21 cellular contexts compared by ENCODE assay signal in genomic region chr19:38105574-38105973, GRCh38.
DNase-seq lines count a peak whose midpoint lies in the region; ATAC-seq, FAIRE-seq and TF ChIP-seq lines count a peak whose summit lies in the region.
"Had no signal": no experiment of that assay in that cellular context is flagged by ENCODE, and none has a peak within 500 bp of the region (broad histone marks: within the 10 kb centered on the region; RNA-seq: fewer than 3 reads in every experiment).

No MANE protein-coding gene starts in this region.

- DNase-seq in A549 (ENCODE audit: low read depth in 1 of 2, low spot score in 1 of 2) (no peak), GM12891 (ENCODE audit: insufficient read length, low spot score) (no peak), bronchial epithelial cell (ENCODE audit: low read depth) (no peak), nephron progenitor cell (no peak), MCF 10A (ENCODE audit: unreplicated experiment) (no peak), aorta (no peak)
- no peak for DNase-seq in activated CD4-positive, alpha-beta T cell treated with anti-CD3 and anti-CD28 coated beads, Interleukin-2, amount 10 ng/mL, durations not matched to agents 7 days and 5 days
- DNase-seq: ACHN; Caco-2; Calu3; CD4-positive, alpha-beta T cell; CD8-positive, alpha-beta T cell; DMS79 treated with DMSO at 0.1 percent for 48 hours; GF-D8 had no signal

- H3K9me3 ChIP-seq in A549, result no peaks in the 10 kb centered on the region
- no peaks in the 10 kb centered on the region for H3K9me3 ChIP-seq in aorta (ENCODE audit: control insufficient read depth, low read length)
- H3K9me3 ChIP-seq: Caco-2 had no signal

- no peak for TF ChIP-seq CTCF in A549 (IDR thresholded peaks at IDR 0.05)
- no peak for TF ChIP-seq CTCF in bronchial epithelial cell (IDR thresholded peaks at IDR 0.05; ENCODE audit: insufficient read depth, low read length, severe bottlenecking)
- TF ChIP-seq CTCF in nephron progenitor cell (IDR thresholded peaks at IDR 0.05), result no peak
- TF ChIP-seq CTCF in MCF 10A (IDR thresholded peaks at IDR 0.05; ENCODE audit: unreplicated experiment), result no peak

- H3K36me3 Mint-ChIP-seq in nephron progenitor cell (ENCODE audit: low read depth), result peaks cover 60% of the 10 kb centered on the region
- peaks cover 36% of the 10 kb centered on the region for H3K36me3 Mint-ChIP-seq in MCF 10A (ENCODE audit: insufficient read depth, unreplicated experiment)
- H3K36me3 Mint-ChIP-seq in activated CD4-positive, alpha-beta T cell treated with anti-CD3 and anti-CD28 coated beads, Interleukin-2, amount 10 ng/mL, durations not matched to agents 7 days and 5 days (ENCODE audit: low read depth), result peaks cover 26% of the 10 kb centered on the region

- WGBS in A549 (ENCODE audit: missing lambda C conversion rate), result 89% methylated on average over 4 of the region's 4 CpGs
- WGBS in aorta, 2 donors, result 92 to 93% methylated on average over 4 of the region's 4 CpGs

- no peak for TF ChIP-seq RAD21 in A549 (conservative IDR thresholded peaks at IDR 0.05 in 1 of 2, IDR thresholded peaks at IDR 0.05 in 1 of 2)

- CTCF ChIA-PET in A549 (lab: Yijun Ruan, JAX), result interaction anchor here (2.2 kb wide), 1 partner anchor 11 kb away, joined by 11 read pairs; no protein-coding TSS in a partner anchor
- CTCF ChIA-PET in MCF 10A (lab: Yijun Ruan, JAX), result no interaction called here
- CTCF ChIA-PET in activated CD4-positive, alpha-beta T cell treated with anti-CD3 and anti-CD28 coated beads, Interleukin-2, amount 10 ng/mL, durations not matched to agents 7 days and 5 days (lab: Charles Lee), result no interaction called here

- no peak overlapping the region for H3K4me2 ChIP-seq in A549
- H3K4me2 ChIP-seq: BLaER1 treated with 17β-estradiol and CSF1 and Interleukin-3, amounts not matched to agents 10 nM and 100 nM had no signal

- ATAC-seq in A549 (no peak), aorta (ENCODE audit: low FRiP score) (no peak)
- ATAC-seq: CD8-positive, alpha-beta T cell had no signal

- BruUV-seq in MCF 10A (replicated peaks; lab: Mats Ljungman, UMichigan), result no TSS peak

- H3K27ac Mint-ChIP-seq in nephron progenitor cell, result peak overlapping the region; percentile 39
- H3K27ac Mint-ChIP-seq in MCF 10A (ENCODE audit: low read depth, unreplicated experiment), result no peak overlapping the region
- no peak overlapping the region for H3K27ac Mint-ChIP-seq in activated CD4-positive, alpha-beta T cell treated with anti-CD3 and anti-CD28 coated beads, Interleukin-2, amount 10 ng/mL, durations not matched to agents 7 days and 5 days
- H3K27ac Mint-ChIP-seq: CD4-positive, alpha-beta T cell; CD8-positive, alpha-beta T cell had no signal

- no peaks in the 10 kb centered on the region for H3K4me1 Mint-ChIP-seq in nephron progenitor cell
- peaks cover 7% of the 10 kb centered on the region for H3K4me1 Mint-ChIP-seq in MCF 10A (ENCODE audit: insufficient read depth, unreplicated experiment)
- no peaks in the 10 kb centered on the region for H3K4me1 Mint-ChIP-seq in activated CD4-positive, alpha-beta T cell treated with anti-CD3 and anti-CD28 coated beads, Interleukin-2, amount 10 ng/mL, durations not matched to agents 7 days and 5 days

- no peak overlapping the region for H3K4me3 ChIP-seq in A549
- no peak overlapping the region for H3K4me3 ChIP-seq in bronchial epithelial cell (ENCODE audit: low read depth, low read length)
- H3K4me3 ChIP-seq in aorta (ENCODE audit: low read length in 2 of 2), result no peak overlapping the region
- H3K4me3 ChIP-seq: BLaER1 treated with 17β-estradiol and CSF1 and Interleukin-3, amounts not matched to agents 10 nM and 100 nM had no signal

- POLR2A ChIA-PET in A549 (lab: Yijun Ruan, JAX) (no interaction called here), MCF 10A (lab: Yijun Ruan, JAX) (no interaction called here)
- POLR2A ChIA-PET in activated CD4-positive, alpha-beta T cell treated with anti-CD3 and anti-CD28 coated beads, Interleukin-2, amount 10 ng/mL, durations not matched to agents 7 days and 5 days (lab: Charles Lee), result no interaction called here

- TF ChIP-seq EP300 in A549 (IDR thresholded peaks at IDR 0.05), result no peak

- intact Hi-C loops in MCF 10A (cut with micrococcal nuclease), result no loop called here
- intact Hi-C loops in aorta (cut with DNase I), result no loop called here

- FAIRE-seq in A549 (lab: Jason Lieb, UNC), result peak; percentile 98
- FAIRE-seq in GM12891 (lab: Jason Lieb, UNC), result peak; percentile 23
- FAIRE-seq in bronchial epithelial cell (lab: Jason Lieb, UNC), result peak; percentile 43
- FAIRE-seq: D721Med, G401.6, GM12892, GM18507 had no signal

- H3K4me3 Mint-ChIP-seq in nephron progenitor cell (no peak overlapping the region), MCF 10A (ENCODE audit: unreplicated experiment) (no peak overlapping the region)
- H3K4me3 Mint-ChIP-seq in activated CD4-positive, alpha-beta T cell treated with anti-CD3 and anti-CD28 coated beads, Interleukin-2, amount 10 ng/mL, durations not matched to agents 7 days and 5 days, result no peak overlapping the region
- H3K4me3 Mint-ChIP-seq: CD4-positive, alpha-beta T cell; CD8-positive, alpha-beta T cell had no signal

- H3K4me1 ChIP-seq in A549, result peaks cover 9% of the 10 kb centered on the region; the same call in 2 of the 3 replicates
- no peaks in the 10 kb centered on the region for H3K4me1 ChIP-seq in aorta (ENCODE audit: control insufficient read depth in 1 of 2, insufficient read depth in 2 of 2, low read length in 2 of 2)
- H3K4me1 ChIP-seq: BLaER1 treated with 17β-estradiol and CSF1 and Interleukin-3, amounts not matched to agents 10 nM and 100 nM; Caco-2 had no signal

- no peaks in the 10 kb centered on the region for H3K27me3 ChIP-seq in bronchial epithelial cell (ENCODE audit: control insufficient read depth, insufficient read depth, low read length)
- no peaks in the 10 kb centered on the region for H3K27me3 ChIP-seq in aorta (ENCODE audit: control insufficient read depth in 1 of 2, insufficient read depth in 2 of 2, low read length in 1 of 2)
- H3K27me3 ChIP-seq: BLaER1 treated with 17β-estradiol and CSF1 and Interleukin-3, amounts not matched to agents 10 nM and 100 nM had no signal

- H3K36me3 ChIP-seq in bronchial epithelial cell (ENCODE audit: control insufficient read depth, insufficient read depth, low read length) (peaks cover 9% of the 10 kb centered on the region), aorta (ENCODE audit: control insufficient read depth in 1 of 2, insufficient read depth in 2 of 2, low read length in 1 of 2) (peaks cover 3 to 4% of the 10 kb centered on the region in 2 donors)

- H3K27ac ChIP-seq in A549 (no peak overlapping the region), aorta (ENCODE audit: low read depth in 1 of 2, low read length in 2 of 2) (no peak overlapping the region)
- H3K27ac ChIP-seq: 22Rv1; BLaER1 treated with 17β-estradiol and CSF1 and Interleukin-3, amounts not matched to agents 10 nM and 100 nM; C4-2B had no signal

- H3K9me3 Mint-ChIP-seq in nephron progenitor cell, result no peaks in the 10 kb centered on the region
- H3K9me3 Mint-ChIP-seq in MCF 10A (ENCODE audit: unreplicated experiment), result no peaks in the 10 kb centered on the region
- peaks cover 2% of the 10 kb centered on the region for H3K9me3 Mint-ChIP-seq in activated CD4-positive, alpha-beta T cell treated with anti-CD3 and anti-CD28 coated beads, Interleukin-2, amount 10 ng/mL, durations not matched to agents 7 days and 5 days
- H3K9me3 Mint-ChIP-seq: CD4-positive, alpha-beta T cell; CD8-positive, alpha-beta T cell had no signal

- H3K27me3 Mint-ChIP-seq in nephron progenitor cell (ENCODE audit: low read depth, poor library complexity) (peaks cover 3% of the 10 kb centered on the region), MCF 10A (ENCODE audit: insufficient read depth, unreplicated experiment) (no peaks in the 10 kb centered on the region)
- H3K27me3 Mint-ChIP-seq in activated CD4-positive, alpha-beta T cell treated with anti-CD3 and anti-CD28 coated beads, Interleukin-2, amount 10 ng/mL, durations not matched to agents 7 days and 5 days, result no peaks in the 10 kb centered on the region
- H3K27me3 Mint-ChIP-seq: CD4-positive, alpha-beta T cell had no signal

- TF ChIP-seq POLR2A in A549 (IDR thresholded peaks at IDR 0.05; ENCODE audit: low read length) (no peak), GM12891 (IDR thresholded peaks at IDR 0.05; ENCODE audit: low read depth, low read length) (no peak)

TF ChIP-seq in A549, 52 proteins besides CTCF, POLR2A, EP300 and RAD21:
- TF ChIP-seq TFCP2L1 (CRISPR knock-in tag; IDR thresholded peaks at IDR 0.05) (no peak), ZSCAN20 (CRISPR knock-in tag; IDR thresholded peaks at IDR 0.05) (no peak), FOSL2 (IDR thresholded peaks at IDR 0.05) (no peak), FOSL2 (CRISPR knock-in tag; IDR thresholded peaks at IDR 0.05) (no peak), HOXB5 (CRISPR knock-in tag; IDR thresholded peaks at IDR 0.05) (no peak)

TF ChIP-seq in GM12891, 5 proteins besides CTCF, POLR2A, EP300 and RAD21:
- no peak for TF ChIP-seq TAF1 (IDR thresholded peaks at IDR 0.05; ENCODE audit: low read depth, low read length)
- no peak for TF ChIP-seq PAX5 (IDR thresholded peaks at IDR 0.05; ENCODE audit: insufficient read depth, low read length, severe bottlenecking)
- no peak for TF ChIP-seq POLR2AphosphoS5 (IDR thresholded peaks at IDR 0.05; ENCODE audit: low read depth, low read length)
- no peak for TF ChIP-seq POU2F2 (IDR thresholded peaks at IDR 0.05; ENCODE audit: low read depth, low read length)
- no peak for TF ChIP-seq SPI1 (IDR thresholded peaks at IDR 0.05; ENCODE audit: low read depth, low read length)
